ENCODE assay signal across 20 cellular contexts in the genomic region with DNA sequence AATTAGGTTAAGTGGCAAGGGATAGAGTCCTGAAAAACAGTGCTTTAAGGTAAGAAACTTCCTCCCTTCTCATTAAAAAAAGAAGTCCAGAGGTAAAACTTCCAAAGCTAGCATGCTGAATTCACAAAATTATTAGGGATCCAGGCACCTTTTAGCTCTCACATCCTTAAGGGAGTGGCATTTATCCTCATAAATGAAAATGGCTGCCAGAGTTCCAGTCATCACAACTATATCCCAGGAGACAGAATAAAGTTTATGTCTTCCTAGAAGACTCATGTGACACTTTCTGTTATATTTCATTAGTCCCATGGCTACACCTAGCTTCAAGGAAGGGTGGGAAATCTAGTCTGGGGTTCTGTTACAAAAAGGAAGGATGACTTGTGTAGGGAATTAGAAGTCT. TPM values are rescaled to one million over a fixed set of nuclear protein-coding genes. Genes with fewer than 3 reads are reported as not detected.
DNase-seq lines count a peak whose midpoint lies in the region; ATAC-seq, FAIRE-seq and TF ChIP-seq lines count a peak whose summit lies in the region.
"Had no signal": no experiment of that assay in that cellular context is flagged by ENCODE, and none has a peak within 500 bp of the region (broad histone marks: within the 10 kb centered on the region; RNA-seq: fewer than 3 reads in every experiment).

No MANE protein-coding gene starts in this region.

- intact Hi-C loops in PC-3 (cut with micrococcal nuclease), result loop anchor here (2.0 kb wide), 2 partner anchors 69 to 93 kb away; no protein-coding TSS in a partner anchor
- intact Hi-C loops in Right ventricle myocardium inferior (cut with DNase I), result no loop called here

- H3K4me2 ChIP-seq in A549, result no peak overlapping the region
- peak overlapping the region; percentile 49 for H3K4me2 ChIP-seq in PC-3 (ENCODE audit: low read length)
- H3K4me2 ChIP-seq in astrocyte (ENCODE audit: low read length), result no peak overlapping the region
- no peak overlapping the region for H3K4me2 ChIP-seq in osteoblast (ENCODE audit: insufficient read depth, low read length)
- H3K4me2 ChIP-seq: KMS-11 had no signal

- H3K9me2 ChIP-seq in PC-3 (replicated peaks; ENCODE audit: low read length), result no peaks in the 10 kb centered on the region

- H3K79me2 ChIP-seq in PC-3 (ENCODE audit: low read length), result no peaks in the 10 kb centered on the region
- H3K79me2 ChIP-seq in astrocyte (ENCODE audit: insufficient read depth, low read length), result no peaks in the 10 kb centered on the region
- H3K79me2 ChIP-seq in osteoblast (ENCODE audit: insufficient read depth, low read length), result no peaks in the 10 kb centered on the region

- no peak for TF ChIP-seq EP300 in A549 (IDR thresholded peaks at IDR 0.05)

- no peak overlapping the region for H3K27ac Mint-ChIP-seq in astrocyte (ENCODE audit: unreplicated experiment)
- H3K27ac Mint-ChIP-seq: CD4-positive, alpha-beta T cell had no signal

- H3K4me3 Mint-ChIP-seq in astrocyte (ENCODE audit: unreplicated experiment), result no peak overlapping the region
- H3K4me3 Mint-ChIP-seq: CD4-positive, alpha-beta T cell had no signal

- H3K9ac ChIP-seq in PC-3 (ENCODE audit: low read length) (peak overlapping the region; percentile 72), astrocyte (ENCODE audit: low read length) (peak overlapping the region; percentile 65)
- H3K9ac ChIP-seq: BLaER1 treated with 17β-estradiol and CSF1 and Interleukin-3, amounts not matched to agents 10 nM and 100 nM; KMS-11 had no signal

- FAIRE-seq in A549 (lab: Jason Lieb, UNC) (no peak), astrocyte (lab: Jason Lieb, UNC) (no peak)
- FAIRE-seq: GM18507 had no signal

- no peak overlapping the region for H3K4me3 ChIP-seq in A549
- H3K4me3 ChIP-seq in PC-3 (ENCODE audit: low read length), result no peak overlapping the region
- no peak overlapping the region for H3K4me3 ChIP-seq in astrocyte (ENCODE audit: insufficient read depth, low read depth, low read length)
- no peak overlapping the region for H3K4me3 ChIP-seq in osteoblast (ENCODE audit: insufficient read depth, low read length)
- H3K4me3 ChIP-seq: BLaER1 treated with 17β-estradiol and CSF1 and Interleukin-3, amounts not matched to agents 10 nM and 100 nM; SK-N-MC had no signal

- H3K4me1 Mint-ChIP-seq in astrocyte (ENCODE audit: low read depth, unreplicated experiment), result no peaks in the 10 kb centered on the region

- BruUV-seq in PC-3 (replicated peaks; lab: Mats Ljungman, UMichigan), result no TSS peak

- H2AFZ ChIP-seq in PC-3 (ENCODE audit: low read length) (no peak overlapping the region), astrocyte (ENCODE audit: low read depth, low read length) (no peak overlapping the region), osteoblast (ENCODE audit: low read length) (no peak overlapping the region)

- no peaks in the 10 kb centered on the region for H3K27me3 Mint-ChIP-seq in astrocyte (ENCODE audit: low read depth, unreplicated experiment)

- peaks cover 3% of the 10 kb centered on the region for H3K9me3 Mint-ChIP-seq in astrocyte (ENCODE audit: unreplicated experiment)
- H3K9me3 Mint-ChIP-seq: CD4-positive, alpha-beta T cell had no signal

- CTCF ChIA-PET in A549 (lab: Yijun Ruan, JAX) (interaction anchor here (1.8 to 2.6 kb wide), 2 partner anchors 23 to 31 kb away, joined by 6 to 20 read pairs; partner anchors contain the start of gene ADORA2B), PC-3 (lab: Charles Lee) (interaction anchor here (0.6 kb wide), 1 partner anchor 17 kb away, joined by 3 read pairs; no protein-coding TSS in a partner anchor)

- no peak for ATAC-seq in A549
- ATAC-seq in PC-3, result no peak
- no peak for ATAC-seq in HG03571 (IDR thresholded peaks at IDR 0.05; ENCODE audit: unreplicated experiment)
- no peak for ATAC-seq in GM18517 (IDR thresholded peaks at IDR 0.05; ENCODE audit: unreplicated experiment)
- ATAC-seq in GM18867 (IDR thresholded peaks at IDR 0.05; ENCODE audit: unreplicated experiment), result no peak
- no peak for ATAC-seq in Right ventricle myocardium inferior

- TF ChIP-seq CTCF in A549 (IDR thresholded peaks at IDR 0.05), result no peak
- TF ChIP-seq CTCF in PC-3 (conservative IDR thresholded peaks at IDR 0.05; ENCODE audit: low read depth, low read length), result no peak
- no peak for TF ChIP-seq CTCF in astrocyte (IDR thresholded peaks at IDR 0.05; ENCODE audit: insufficient read depth, low read depth, low read length)
- TF ChIP-seq CTCF in osteoblast (IDR thresholded peaks at IDR 0.05; ENCODE audit: extremely low read depth, low read depth, low read length), result no peak

- TF ChIP-seq POLR2A in A549 (IDR thresholded peaks at IDR 0.05; ENCODE audit: low read length), result no peak

- H3K27me3 ChIP-seq in PC-3 (ENCODE audit: low read length), result no peaks in the 10 kb centered on the region
- H3K27me3 ChIP-seq in astrocyte (ENCODE audit: insufficient read depth, low read length), result no peaks in the 10 kb centered on the region
- no peaks in the 10 kb centered on the region for H3K27me3 ChIP-seq in osteoblast (ENCODE audit: insufficient read depth, low read length)

- no peaks in the 10 kb centered on the region for H3K36me3 Mint-ChIP-seq in astrocyte (ENCODE audit: low read depth, unreplicated experiment)

- DNase-seq in A549 (ENCODE audit: low read depth in 1 of 2, low spot score in 1 of 2), result no peak
- no peak for DNase-seq in PC-3
- DNase-seq in astrocyte (ENCODE audit: low read depth), result no peak
- DNase-seq in osteoblast (ENCODE audit: insufficient read length, low spot score, missing footprints), result no peak
- no peak for DNase-seq in Right ventricle myocardium inferior (ENCODE audit: missing footprints)
- DNase-seq: 8988T; CD4-positive, alpha-beta T cell; DMS53; HCEC 1CT; MM.1S; NCI-H2029; NCI-H526 treated with DMSO at 0.1 percent for 48 hours; SHP77 had no signal

- no peak for TF ChIP-seq RAD21 in A549 (conservative IDR thresholded peaks at IDR 0.05 in 1 of 2, IDR thresholded peaks at IDR 0.05 in 1 of 2)

- POLR2A ChIA-PET in A549 (lab: Yijun Ruan, JAX) (no interaction called here), PC-3 (lab: Charles Lee; ENCODE audit: unreplicated experiment) (no interaction called here)

- no peaks in the 10 kb centered on the region for H3K36me3 ChIP-seq in PC-3 (ENCODE audit: low read depth, low read length)
- no peaks in the 10 kb centered on the region for H3K36me3 ChIP-seq in astrocyte (ENCODE audit: insufficient read depth, low read length)
- H3K36me3 ChIP-seq in osteoblast (ENCODE audit: insufficient read depth, low read length), result no peaks in the 10 kb centered on the region
- H3K36me3 ChIP-seq: BLaER1 treated with 17β-estradiol and CSF1 and Interleukin-3, amounts not matched to agents 10 nM and 100 nM had no signal

- H3K27ac ChIP-seq in A549, result peak overlapping the region; percentile 71 to 84
- H3K27ac ChIP-seq in PC-3 (ENCODE audit: low read length), result peak overlapping the region; percentile 93
- peak overlapping the region; percentile 90 for H3K27ac ChIP-seq in astrocyte (ENCODE audit: low read depth, low read length)
- H3K27ac ChIP-seq in osteoblast (ENCODE audit: low read depth, low read length), result peak overlapping the region; percentile 80
- H3K27ac ChIP-seq: BLaER1 treated with 17β-estradiol and CSF1 and Interleukin-3, amounts not matched to agents 10 nM and 100 nM; KMS-11; SK-N-MC had no signal

- H3K4me1 ChIP-seq in A549 (peaks cover 33% of the 10 kb centered on the region), PC-3 (ENCODE audit: insufficient read depth, low read length) (peaks cover 44% of the 10 kb centered on the region), astrocyte (ENCODE audit: insufficient read depth, low read length) (peaks cover 11% of the 10 kb centered on the region), osteoblast (ENCODE audit: insufficient read depth, low read length) (peaks cover 15% of the 10 kb centered on the region)

- peaks cover 10% of the 10 kb centered on the region; the same call in 2 of the 3 replicates for H3K9me3 ChIP-seq in A549
- H3K9me3 ChIP-seq in PC-3 (ENCODE audit: low read length), result no peaks in the 10 kb centered on the region
- H3K9me3 ChIP-seq in astrocyte (ENCODE audit: insufficient read depth, low read depth, low read length), result no peaks in the 10 kb centered on the region
- no peaks in the 10 kb centered on the region for H3K9me3 ChIP-seq in osteoblast (ENCODE audit: low read depth, low read length)

- H4K20me1 ChIP-seq in PC-3 (ENCODE audit: low read length), result no peaks in the 10 kb centered on the region
- H4K20me1 ChIP-seq in astrocyte (ENCODE audit: insufficient read depth, low read length), result no peaks in the 10 kb centered on the region
- H4K20me1 ChIP-seq in osteoblast (ENCODE audit: insufficient read depth, low read length), result no peaks in the 10 kb centered on the region
- H4K20me1 ChIP-seq: BLaER1 treated with 17β-estradiol and CSF1 and Interleukin-3, amounts not matched to agents 10 nM and 100 nM had no signal

- H3F3A ChIP-seq in PC-3 (ENCODE audit: low read length, unreplicated experiment), result peaks cover 12% of the 10 kb centered on the region

TF ChIP-seq in A549, 52 proteins besides CTCF, POLR2A, EP300 and RAD21:
- no peak for TF ChIP-seq BCL3 (IDR thresholded peaks at IDR 0.05)
- TF ChIP-seq HOXA7 (CRISPR knock-in tag; IDR thresholded peaks at IDR 0.05), result no peak
- no peak for TF ChIP-seq JUNB (IDR thresholded peaks at IDR 0.05)
- no peak for TF ChIP-seq TFCP2L1 (CRISPR knock-in tag; IDR thresholded peaks at IDR 0.05)
- 0 out of 2 replicates have a peak, but pooled peaks have one; percentile 36 for TF ChIP-seq HEYL (CRISPR knock-in tag; IDR thresholded peaks at IDR 0.05)

RNA-seq across cellular contexts. Expression of gene ADORA2B, which starts 23.3 kb away (rescaled TPM):
- polyA plus RNA-seq in A549 (2011; rRNA removed) (10.2 and 14.4 TPM in 2 replicates), A549 (2017; fragmentation: RNase III; extraction: RNeasy Plus Mini Kit Qiagen cat#74134 plus additional on column Dnase treatment) (5.7 to 6.3 TPM (median 6.2 TPM) in 3 replicates)
- polyA plus RNA-seq in A549 (2012; cell fraction: cytosol; rRNA removed), result 6.1 and 8.5 TPM in 2 replicates
- 7.3 and 7.9 TPM in 2 replicates for polyA plus RNA-seq in A549 (2012; cell fraction: nucleus; rRNA removed)
- polyA minus RNA-seq in A549 (2011; rRNA and poly(A)+ RNA removed), result 10.2 and 14.4 TPM in 2 replicates
- total RNA-seq in PC-3 (2014; rRNA removed) (118 and 130 TPM in 2 replicates), astrocyte (4.0 and 5.5 TPM in 2 replicates), osteoblast (4.7 and 5.9 TPM in 2 replicates), Right ventricle myocardium inferior (0.43 TPM)
- total RNA-seq: CD4-positive, alpha-beta T cell had no signal

Comparison
In these comparisons a context has a peak if more than half of its experiments do, and no peak if none do; other contexts are left out.
1. RNA of gene ADORA2B, which starts 23.3 kb away (total RNA-seq): 118 to 130 TPM in PC-3; 4.7 to 5.9 TPM in osteoblast, 4.0 to 5.5 TPM in astrocyte and 0.43 TPM in Right ventricle myocardium inferior (single experiment); every median in the first group is over 10 times any median in the second.
2. Peak in every context shown above with its lines, with median percentiles within 50 percentile points of each other: H3K27ac ChIP-seq.